In genomic region chr12:29552324-29552927, GRCh38 we compare ENCODE assay signal across 8 cellular contexts. TPM values are rescaled to one million over a fixed set of nuclear protein-coding genes. Genes with fewer than 3 reads are reported as not detected.
DNase-seq lines count a peak whose midpoint lies in the region; ATAC-seq and TF ChIP-seq lines count a peak whose summit lies in the region.

No MANE protein-coding gene starts in this region.

- DNase-seq in EH (ENCODE audit: low read depth): peak; percentile 51
- peak; percentile 71 for DNase-seq in SW480 (ENCODE audit: low spot score)
- DNase-seq in amniotic epithelial cell (ENCODE audit: low read depth): peak; percentile 55
- peak; percentile 29 for DNase-seq in hepatic stellate cell (ENCODE audit: low spot score)
- no peak for DNase-seq in smooth muscle cell (lab: John Stamatoyannopoulos, UW; ENCODE audit: unreplicated experiment)
- no peak for DNase-seq in OCI-M2 (lab: John Stamatoyannopoulos, UW; ENCODE audit: unreplicated experiment)

- H3K9me3 ChIP-seq in Loucy (ENCODE audit: insufficient read depth, low read depth, low read length) (no peaks in the 10 kb centered on the region), smooth muscle cell (replicated peaks; ENCODE audit: low read depth) (no peaks in the 10 kb centered on the region)

- no peak overlapping the region for H3K4me3 ChIP-seq in Loucy (ENCODE audit: low read length, poor library complexity, severe bottlenecking)
- H3K4me3 ChIP-seq in smooth muscle cell: no peak overlapping the region

- H4K20me1 ChIP-seq in Loucy (ENCODE audit: insufficient read depth, low read length, poor library complexity, severe bottlenecking) (no peaks in the 10 kb centered on the region), smooth muscle cell (ENCODE audit: low read depth) (no peaks in the 10 kb centered on the region)

- no peaks in the 10 kb centered on the region for H3F3A ChIP-seq in Loucy (ENCODE audit: low read depth)
- H3F3A ChIP-seq in smooth muscle cell (ENCODE audit: low read depth): peaks cover 3% of the 10 kb centered on the region

- H3K27ac ChIP-seq in smooth muscle cell (ENCODE audit: low read depth): no peak overlapping the region

- no peaks in the 10 kb centered on the region for H3K4me1 ChIP-seq in Loucy (ENCODE audit: insufficient read depth, low read length, poor library complexity, severe bottlenecking)
- no peaks in the 10 kb centered on the region for H3K4me1 ChIP-seq in smooth muscle cell (ENCODE audit: low read depth)

- no peaks in the 10 kb centered on the region for H3K27me3 ChIP-seq in Loucy (ENCODE audit: insufficient read depth, low read length, poor library complexity, severe bottlenecking)
- H3K27me3 ChIP-seq in smooth muscle cell (ENCODE audit: low read depth): no peaks in the 10 kb centered on the region

- H2AFZ ChIP-seq in Loucy (ENCODE audit: low read length): no peak overlapping the region
- H2AFZ ChIP-seq in smooth muscle cell (ENCODE audit: low read depth): no peak overlapping the region

- H3K79me2 ChIP-seq in Loucy (ENCODE audit: insufficient read depth, low read length) (no peaks in the 10 kb centered on the region), smooth muscle cell (ENCODE audit: low read depth) (no peaks in the 10 kb centered on the region)

- H3K36me3 ChIP-seq in Loucy (ENCODE audit: insufficient read depth, low read length) (no peaks in the 10 kb centered on the region), smooth muscle cell (ENCODE audit: low read depth) (no peaks in the 10 kb centered on the region)

- H3K9me2 ChIP-seq in Loucy (replicated peaks; ENCODE audit: low read depth, low read length): no peaks in the 10 kb centered on the region

- ATAC-seq in GM21723 (IDR thresholded peaks at IDR 0.05; ENCODE audit: unreplicated experiment): peak; percentile 80

- peak; percentile 89 for TF ChIP-seq CTCF in Loucy (conservative IDR thresholded peaks at IDR 0.05; ENCODE audit: low read length)
- peak; percentile 99 for TF ChIP-seq CTCF in smooth muscle cell (IDR thresholded peaks at IDR 0.05; ENCODE audit: borderline replicate concordance, insufficient read depth, poor library complexity, severe bottlenecking)

- 4% methylated on average over 1 of the region's 1 CpG for WGBS in smooth muscle cell (ENCODE audit: low lambda C conversion rate)

- H3K9ac ChIP-seq in Loucy (ENCODE audit: low read depth, low read length, poor library complexity, severe bottlenecking) (no peak overlapping the region), smooth muscle cell (ENCODE audit: low read depth) (no peak overlapping the region)

- H3K4me2 ChIP-seq in Loucy (ENCODE audit: low read depth, low read length, poor library complexity, severe bottlenecking) (no peak overlapping the region), smooth muscle cell (no peak overlapping the region)

RNA-seq across cellular contexts. Expression of gene OVCH1, which starts 54.9 kb away (rescaled TPM):
- not detected in 2 replicates for total RNA-seq in smooth muscle cell
- polyA plus RNA-seq in smooth muscle cell: not detected in 2 replicates

Comparison
In these comparisons a context has a peak if more than half of its experiments do, and no peak if none do; other contexts are left out.
1. DNase-seq: peak in EH (single experiment), SW480 (single experiment), amniotic epithelial cell (single experiment) and hepatic stellate cell (single experiment); none in smooth muscle cell (single experiment) and OCI-M2 (single experiment).